ENCODE assay signal across 1 cellular context in the genomic region with DNA sequence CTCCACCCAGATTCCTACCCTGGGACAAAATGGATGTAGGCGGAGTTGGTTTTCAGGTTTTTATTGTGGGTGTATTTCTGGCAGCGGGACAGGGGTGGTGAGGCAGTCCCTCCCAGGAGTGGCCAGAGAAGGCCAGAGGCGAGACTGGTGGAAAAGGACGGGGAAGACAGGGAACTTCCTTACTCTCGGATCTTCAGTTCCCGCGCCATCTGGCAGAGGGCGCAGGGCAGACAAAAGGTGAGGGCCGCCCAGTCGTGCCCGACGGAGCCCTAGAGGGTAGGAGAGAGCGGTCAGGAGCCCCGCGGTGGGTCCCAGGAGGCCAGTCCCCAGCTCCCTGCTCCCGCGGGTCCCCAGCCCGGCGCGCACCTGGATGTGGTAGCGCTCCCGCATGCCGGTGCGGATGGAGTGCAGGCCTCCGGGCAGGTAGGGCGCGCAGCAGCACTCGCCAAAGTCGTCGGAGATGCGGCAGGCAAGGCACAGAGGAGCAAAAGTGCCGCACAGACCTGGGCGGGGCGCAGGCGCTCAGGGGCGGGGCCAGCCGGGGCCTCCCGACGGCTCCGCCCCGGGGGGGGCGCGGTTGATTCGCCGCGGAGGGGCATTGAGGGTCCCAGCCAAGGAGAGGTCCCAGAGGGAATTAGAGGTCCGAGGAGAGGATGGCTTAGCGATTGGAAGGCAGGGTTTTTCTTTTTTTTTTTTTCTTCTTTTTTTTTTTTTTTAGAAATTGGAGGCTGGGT.
TF ChIP-seq lines count a peak whose summit lies in the region.

No MANE protein-coding gene starts in this region.

TF ChIP-seq in HepG2, 621 proteins besides CTCF, POLR2A, EP300 and RAD21 (continued from another document and continues in another):
- TF ChIP-seq ZBTB7A (CRISPR knock-in tag; IDR thresholded peaks at IDR 0.05), result no peak
- TF ChIP-seq, protein P1, sequence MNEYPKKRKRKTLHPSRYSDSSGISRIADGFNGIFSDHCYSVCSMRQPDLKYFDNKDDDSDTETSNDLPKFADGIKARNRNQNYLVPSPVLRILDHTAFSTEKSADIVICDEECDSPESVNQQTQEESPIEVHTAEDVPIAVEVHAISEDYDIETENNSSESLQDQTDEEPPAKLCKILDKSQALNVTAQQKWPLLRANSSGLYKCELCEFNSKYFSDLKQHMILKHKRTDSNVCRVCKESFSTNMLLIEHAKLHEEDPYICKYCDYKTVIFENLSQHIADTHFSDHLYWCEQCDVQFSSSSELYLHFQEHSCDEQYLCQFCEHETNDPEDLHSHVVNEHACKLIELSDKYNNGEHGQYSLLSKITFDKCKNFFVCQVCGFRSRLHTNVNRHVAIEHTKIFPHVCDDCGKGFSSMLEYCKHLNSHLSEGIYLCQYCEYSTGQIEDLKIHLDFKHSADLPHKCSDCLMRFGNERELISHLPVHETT (CRISPR knock-in tag; conservative IDR thresholded peaks at IDR 0.05), result no peak
- TF ChIP-seq, protein P2, sequence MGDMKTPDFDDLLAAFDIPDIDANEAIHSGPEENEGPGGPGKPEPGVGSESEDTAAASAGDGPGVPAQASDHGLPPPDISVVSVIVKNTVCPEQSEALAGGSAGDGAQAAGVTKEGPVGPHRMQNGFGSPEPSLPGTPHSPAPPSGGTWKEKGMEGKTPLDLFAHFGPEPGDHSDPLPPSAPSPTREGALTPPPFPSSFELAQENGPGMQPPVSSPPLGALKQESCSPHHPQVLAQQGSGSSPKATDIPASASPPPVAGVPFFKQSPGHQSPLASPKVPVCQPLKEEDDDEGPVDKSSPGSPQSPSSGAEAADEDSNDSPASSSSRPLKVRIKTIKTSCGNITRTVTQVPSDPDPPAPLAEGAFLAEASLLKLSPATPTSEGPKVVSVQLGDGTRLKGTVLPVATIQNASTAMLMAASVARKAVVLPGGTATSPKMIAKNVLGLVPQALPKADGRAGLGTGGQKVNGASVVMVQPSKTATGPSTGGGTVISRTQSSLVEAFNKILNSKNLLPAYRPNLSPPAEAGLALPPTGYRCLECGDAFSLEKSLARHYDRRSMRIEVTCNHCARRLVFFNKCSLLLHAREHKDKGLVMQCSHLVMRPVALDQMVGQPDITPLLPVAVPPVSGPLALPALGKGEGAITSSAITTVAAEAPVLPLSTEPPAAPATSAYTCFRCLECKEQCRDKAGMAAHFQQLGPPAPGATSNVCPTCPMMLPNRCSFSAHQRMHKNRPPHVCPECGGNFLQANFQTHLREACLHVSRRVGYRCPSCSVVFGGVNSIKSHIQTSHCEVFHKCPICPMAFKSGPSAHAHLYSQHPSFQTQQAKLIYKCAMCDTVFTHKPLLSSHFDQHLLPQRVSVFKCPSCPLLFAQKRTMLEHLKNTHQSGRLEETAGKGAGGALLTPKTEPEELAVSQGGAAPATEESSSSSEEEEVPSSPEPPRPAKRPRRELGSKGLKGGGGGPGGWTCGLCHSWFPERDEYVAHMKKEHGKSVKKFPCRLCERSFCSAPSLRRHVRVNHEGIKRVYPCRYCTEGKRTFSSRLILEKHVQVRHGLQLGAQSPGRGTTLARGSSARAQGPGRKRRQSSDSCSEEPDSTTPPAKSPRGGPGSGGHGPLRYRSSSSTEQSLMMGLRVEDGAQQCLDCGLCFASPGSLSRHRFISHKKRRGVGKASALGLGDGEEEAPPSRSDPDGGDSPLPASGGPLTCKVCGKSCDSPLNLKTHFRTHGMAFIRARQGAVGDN (CRISPR knock-in tag; IDR thresholded peaks at IDR 0.05), result peak; percentile 72
- peak; percentile 33; the same call in 1 of the 2 replicates for TF ChIP-seq PHF8 (CRISPR knock-in tag; IDR thresholded peaks at IDR 0.05)
- TF ChIP-seq RELA (CRISPR knock-in tag; IDR thresholded peaks at IDR 0.05), result no peak
- TF ChIP-seq ZBTB3 (CRISPR knock-in tag; IDR thresholded peaks at IDR 0.05; ENCODE audit: borderline replicate concordance, low read depth), result no peak
- TF ChIP-seq, protein P3, sequence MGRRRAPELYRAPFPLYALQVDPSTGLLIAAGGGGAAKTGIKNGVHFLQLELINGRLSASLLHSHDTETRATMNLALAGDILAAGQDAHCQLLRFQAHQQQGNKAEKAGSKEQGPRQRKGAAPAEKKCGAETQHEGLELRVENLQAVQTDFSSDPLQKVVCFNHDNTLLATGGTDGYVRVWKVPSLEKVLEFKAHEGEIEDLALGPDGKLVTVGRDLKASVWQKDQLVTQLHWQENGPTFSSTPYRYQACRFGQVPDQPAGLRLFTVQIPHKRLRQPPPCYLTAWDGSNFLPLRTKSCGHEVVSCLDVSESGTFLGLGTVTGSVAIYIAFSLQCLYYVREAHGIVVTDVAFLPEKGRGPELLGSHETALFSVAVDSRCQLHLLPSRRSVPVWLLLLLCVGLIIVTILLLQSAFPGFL (CRISPR knock-in tag; IDR thresholded peaks at IDR 0.05), result no peak
- 0 out of 2 replicates have a peak, but pooled peaks have one; percentile 50 for TF ChIP-seq ZNF383 (CRISPR knock-in tag; IDR thresholded peaks at IDR 0.05; ENCODE audit: borderline replicate concordance)
- no peak for TF ChIP-seq NR2F1 (CRISPR knock-in tag; IDR thresholded peaks at IDR 0.05)
- no peak for TF ChIP-seq AGO1 (IDR thresholded peaks at IDR 0.05; ENCODE audit: low read depth, low read length, poor library complexity, severe bottlenecking)
- no peak for TF ChIP-seq PAF1 (CRISPR knock-in tag; IDR thresholded peaks at IDR 0.05)
- TF ChIP-seq KAT8 (CRISPR knock-in tag; IDR thresholded peaks at IDR 0.05), result 0 out of 2 replicates have a peak, but pooled peaks have one; percentile 21
- TF ChIP-seq ZNF780A (CRISPR knock-in tag; IDR thresholded peaks at IDR 0.05), result no peak
- TF ChIP-seq, protein P4, sequence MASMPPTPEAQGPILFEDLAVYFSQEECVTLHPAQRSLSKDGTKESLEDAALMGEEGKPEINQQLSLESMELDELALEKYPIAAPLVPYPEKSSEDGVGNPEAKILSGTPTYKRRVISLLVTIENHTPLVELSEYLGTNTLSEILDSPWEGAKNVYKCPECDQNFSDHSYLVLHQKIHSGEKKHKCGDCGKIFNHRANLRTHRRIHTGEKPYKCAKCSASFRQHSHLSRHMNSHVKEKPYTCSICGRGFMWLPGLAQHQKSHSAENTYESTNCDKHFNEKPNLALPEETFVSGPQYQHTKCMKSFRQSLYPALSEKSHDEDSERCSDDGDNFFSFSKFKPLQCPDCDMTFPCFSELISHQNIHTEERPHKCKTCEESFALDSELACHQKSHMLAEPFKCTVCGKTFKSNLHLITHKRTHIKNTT (CRISPR knock-in tag; IDR thresholded peaks at IDR 0.05), result no peak
- peak; percentile 49; the same call in 1 of the 2 replicates for TF ChIP-seq ZNF547 (CRISPR knock-in tag; IDR thresholded peaks at IDR 0.05)
- TF ChIP-seq NR2F6 (IDR thresholded peaks at IDR 0.05), result no peak
- TF ChIP-seq NR2F6 (CRISPR knock-in tag; IDR thresholded peaks at IDR 0.05), result peak; percentile 13; the same call in 1 of the 2 replicates
- no peak for TF ChIP-seq JUN (CRISPR knock-in tag; IDR thresholded peaks at IDR 0.05)
- no peak for TF ChIP-seq KDM3A (CRISPR knock-in tag; IDR thresholded peaks at IDR 0.05; ENCODE audit: low read depth)
- TF ChIP-seq, protein P5, sequence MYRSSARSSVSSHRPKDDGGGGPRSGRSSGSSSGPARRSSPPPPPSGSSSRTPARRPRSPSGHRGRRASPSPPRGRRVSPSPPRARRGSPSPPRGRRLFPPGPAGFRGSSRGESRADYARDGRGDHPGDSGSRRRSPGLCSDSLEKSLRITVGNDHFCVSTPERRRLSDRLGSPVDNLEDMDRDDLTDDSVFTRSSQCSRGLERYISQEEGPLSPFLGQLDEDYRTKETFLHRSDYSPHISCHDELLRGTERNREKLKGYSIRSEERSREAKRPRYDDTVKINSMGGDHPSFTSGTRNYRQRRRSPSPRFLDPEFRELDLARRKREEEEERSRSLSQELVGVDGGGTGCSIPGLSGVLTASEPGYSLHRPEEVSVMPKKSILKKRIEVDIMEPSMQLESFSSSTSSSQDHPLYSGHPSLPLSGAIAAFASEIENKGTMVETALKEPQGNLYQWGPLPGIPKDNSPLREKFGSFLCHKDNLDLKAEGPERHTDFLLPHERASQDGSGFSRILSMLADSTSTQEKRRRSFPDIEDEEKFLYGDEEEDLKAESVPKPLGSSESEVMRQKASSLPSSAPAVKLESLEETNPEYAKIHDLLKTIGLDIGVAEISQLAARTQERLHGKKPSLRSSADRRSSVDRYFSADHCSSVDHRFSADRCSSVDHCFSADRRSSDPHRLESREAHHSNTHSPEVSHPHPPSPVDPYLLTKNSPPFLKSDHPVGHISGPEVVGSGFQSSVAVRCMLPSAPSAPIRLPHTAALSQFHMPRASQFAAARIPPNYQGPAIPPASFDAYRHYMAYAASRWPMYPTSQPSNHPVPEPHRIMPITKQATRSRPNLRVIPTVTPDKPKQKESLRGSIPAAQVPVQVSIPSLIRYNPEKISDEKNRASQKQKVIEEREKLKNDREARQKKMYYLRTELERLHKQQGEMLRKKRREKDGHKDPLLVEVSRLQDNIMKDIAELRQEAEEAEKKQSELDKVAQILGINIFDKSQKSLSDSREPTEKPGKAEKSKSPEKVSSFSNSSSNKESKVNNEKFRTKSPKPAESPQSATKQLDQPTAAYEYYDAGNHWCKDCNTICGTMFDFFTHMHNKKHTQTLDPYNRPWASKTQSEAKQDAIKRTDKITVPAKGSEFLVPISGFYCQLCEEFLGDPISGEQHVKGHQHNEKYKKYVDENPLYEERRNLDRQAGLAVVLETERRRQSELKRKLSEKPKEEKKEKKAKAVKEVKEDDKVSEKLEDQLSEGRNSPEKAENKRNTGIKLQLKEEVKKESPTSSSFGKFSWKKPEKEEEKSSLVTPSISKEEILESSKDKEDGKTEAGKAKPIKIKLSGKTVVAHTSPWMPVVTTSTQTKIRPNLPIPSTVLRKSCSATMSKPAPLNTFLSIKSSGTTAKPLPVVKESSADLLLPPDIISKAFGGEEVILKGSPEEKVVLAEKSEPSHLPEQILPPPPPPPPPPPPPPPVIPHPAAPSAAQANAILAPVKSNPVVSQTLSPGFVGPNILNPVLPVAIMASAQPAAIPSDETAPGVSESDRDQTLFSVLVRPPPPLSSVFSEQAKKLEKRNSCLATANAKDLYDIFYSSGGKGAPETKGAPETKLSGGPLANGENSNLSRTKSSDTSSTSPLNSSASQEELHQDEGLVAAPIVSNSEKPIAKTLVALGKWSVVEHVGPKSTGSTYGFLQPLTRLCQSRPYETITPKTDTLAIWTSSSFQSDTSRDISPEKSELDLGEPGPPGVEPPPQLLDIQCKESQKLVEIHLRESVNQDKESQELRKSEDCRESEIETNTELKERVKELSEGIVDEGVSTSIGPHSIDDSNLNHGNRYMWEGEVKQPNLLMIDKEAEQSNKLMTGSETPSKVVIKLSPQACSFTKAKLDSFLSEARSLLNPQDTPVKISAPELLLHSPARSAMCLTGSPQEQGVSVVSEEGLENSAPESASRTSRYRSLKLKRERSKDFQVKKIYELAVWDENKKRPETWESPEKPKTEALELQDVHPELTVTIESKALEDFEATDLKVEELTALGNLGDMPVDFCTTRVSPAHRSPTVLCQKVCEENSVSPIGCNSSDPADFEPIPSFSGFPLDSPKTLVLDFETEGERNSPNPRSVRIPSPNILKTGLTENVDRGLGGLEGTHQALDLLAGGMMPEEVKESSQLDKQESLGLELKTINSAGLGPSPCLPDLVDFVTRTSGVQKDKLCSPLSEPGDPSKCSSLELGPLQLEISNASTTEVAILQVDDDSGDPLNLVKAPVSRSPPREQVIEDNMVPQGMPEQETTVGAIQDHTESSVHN (CRISPR knock-in tag; IDR thresholded peaks at IDR 0.05), result 0 out of 2 replicates have a peak, but pooled peaks have one; percentile 18
- peak; percentile 29; the same call in 1 of the 2 replicates for TF ChIP-seq SMC3 (IDR thresholded peaks at IDR 0.05; ENCODE audit: low read length)
- TF ChIP-seq, protein P6, sequence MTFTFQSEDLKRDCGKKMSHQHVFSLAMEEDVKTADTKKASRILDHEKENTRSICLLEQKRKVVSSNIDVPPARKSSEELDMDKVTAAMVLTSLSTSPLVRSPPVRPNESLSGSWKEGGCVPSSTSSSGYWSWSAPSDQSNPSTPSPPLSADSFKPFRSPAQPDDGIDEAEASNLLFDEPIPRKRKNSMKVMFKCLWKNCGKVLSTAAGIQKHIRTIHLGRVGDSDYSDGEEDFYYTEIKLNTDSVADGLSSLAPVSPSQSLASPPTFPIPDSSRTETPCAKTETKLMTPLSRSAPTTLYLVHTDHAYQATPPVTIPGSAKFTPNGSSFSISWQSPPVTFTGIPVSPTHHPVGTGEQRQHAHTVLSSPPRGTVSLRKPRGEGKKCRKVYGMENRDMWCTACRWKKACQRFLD (CRISPR knock-in tag; IDR thresholded peaks at IDR 0.05; ENCODE audit: borderline replicate concordance), result no peak
- TF ChIP-seq AKAP8 (CRISPR knock-in tag; IDR thresholded peaks at IDR 0.05), result no peak
- no peak for TF ChIP-seq KDM1A (CRISPR knock-in tag; IDR thresholded peaks at IDR 0.05)
- TF ChIP-seq XRCC5 (optimal IDR thresholded peaks at IDR 0.05; ENCODE audit: low read length), result peak; percentile 75
- peak; percentile 59 for TF ChIP-seq KDM2A (CRISPR knock-in tag; IDR thresholded peaks at IDR 0.05; ENCODE audit: borderline replicate concordance, low read depth)
- TF ChIP-seq TOE1 (CRISPR knock-in tag; IDR thresholded peaks at IDR 0.05), result no peak
- no peak for TF ChIP-seq ZNF382 (CRISPR knock-in tag; IDR thresholded peaks at IDR 0.05; ENCODE audit: borderline replicate concordance)
- no peak for TF ChIP-seq GATAD2A (CRISPR knock-in tag; IDR thresholded peaks at IDR 0.05)
- TF ChIP-seq, protein P7, sequence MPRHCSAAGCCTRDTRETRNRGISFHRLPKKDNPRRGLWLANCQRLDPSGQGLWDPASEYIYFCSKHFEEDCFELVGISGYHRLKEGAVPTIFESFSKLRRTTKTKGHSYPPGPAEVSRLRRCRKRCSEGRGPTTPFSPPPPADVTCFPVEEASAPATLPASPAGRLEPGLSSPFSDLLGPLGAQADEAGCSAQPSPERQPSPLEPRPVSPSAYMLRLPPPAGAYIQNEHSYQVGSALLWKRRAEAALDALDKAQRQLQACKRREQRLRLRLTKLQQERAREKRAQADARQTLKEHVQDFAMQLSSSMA (CRISPR knock-in tag; IDR thresholded peaks at IDR 0.05), result 0 out of 2 replicates have a peak, but pooled peaks have one; percentile 61
- TF ChIP-seq TAF15 (IDR thresholded peaks at IDR 0.05; ENCODE audit: low read depth, low read length, poor library complexity, severe bottlenecking), result no peak
- TF ChIP-seq CBX1 (IDR thresholded peaks at IDR 0.05; ENCODE audit: low read depth), result no peak
- no peak for TF ChIP-seq ZNF354B (CRISPR knock-in tag; IDR thresholded peaks at IDR 0.05)
- no peak for TF ChIP-seq CREM (IDR thresholded peaks at IDR 0.05)
- no peak for TF ChIP-seq CREM (CRISPR knock-in tag; IDR thresholded peaks at IDR 0.05)
- no peak for TF ChIP-seq ZNF17 (CRISPR knock-in tag; IDR thresholded peaks at IDR 0.05)
- TF ChIP-seq, protein P8, sequence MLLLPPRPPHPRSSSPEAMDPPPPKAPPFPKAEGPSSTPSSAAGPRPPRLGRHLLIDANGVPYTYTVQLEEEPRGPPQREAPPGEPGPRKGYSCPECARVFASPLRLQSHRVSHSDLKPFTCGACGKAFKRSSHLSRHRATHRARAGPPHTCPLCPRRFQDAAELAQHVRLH (CRISPR knock-in tag; IDR thresholded peaks at IDR 0.05; ENCODE audit: borderline replicate concordance, low read depth), result 0 out of 2 replicates have a peak, but pooled peaks have one; percentile 36
- TF ChIP-seq, protein P9, sequence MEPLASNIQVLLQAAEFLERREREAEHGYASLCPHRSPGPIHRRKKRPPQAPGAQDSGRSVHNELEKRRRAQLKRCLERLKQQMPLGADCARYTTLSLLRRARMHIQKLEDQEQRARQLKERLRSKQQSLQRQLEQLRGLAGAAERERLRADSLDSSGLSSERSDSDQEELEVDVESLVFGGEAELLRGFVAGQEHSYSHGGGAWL (CRISPR knock-in tag; IDR thresholded peaks at IDR 0.05), result no peak
- no peak for TF ChIP-seq ZNF121 (CRISPR knock-in tag; IDR thresholded peaks at IDR 0.05)
- no peak for TF ChIP-seq ZNF550 (CRISPR knock-in tag; IDR thresholded peaks at IDR 0.05; ENCODE audit: borderline replicate concordance)
- TF ChIP-seq ZNF232 (CRISPR knock-in tag; IDR thresholded peaks at IDR 0.05; ENCODE audit: borderline replicate concordance), result no peak
- no peak for TF ChIP-seq ZFP62 (CRISPR knock-in tag; IDR thresholded peaks at IDR 0.05)
- TF ChIP-seq ZNF850 (CRISPR knock-in tag; conservative IDR thresholded peaks at IDR 0.05), result no peak
- 0 out of 2 replicates have a peak, but pooled peaks have one; percentile 42 for TF ChIP-seq ZNF343 (CRISPR knock-in tag; IDR thresholded peaks at IDR 0.05)
